In genomic region chr2:18077724-18078123, GRCh38 we compare ENCODE assay signal across 12 cellular contexts.
DNase-seq lines count a peak whose midpoint lies in the region; ATAC-seq lines count a peak whose summit lies in the region.
"Had no signal": no experiment of that assay in that cellular context is flagged by ENCODE, and none has a peak within 500 bp of the region (broad histone marks: within the 10 kb centered on the region; RNA-seq: fewer than 3 reads in every experiment).

No MANE protein-coding gene starts in this region.

- ATAC-seq in GM21786 (IDR thresholded peaks at IDR 0.05; ENCODE audit: unreplicated experiment) = no peak
- ATAC-seq: left lobe of liver had no signal

- DNase-seq in EL = peak; percentile 85
- DNase-seq in HS-5 (ENCODE audit: low read depth) = peak; percentile 57
- peak; percentile 79 for DNase-seq in SKM-1 treated with dmso at 0.1 percent for 144 hours (lab: John Stamatoyannopoulos, UW; ENCODE audit: unreplicated experiment)
- DNase-seq in glomerular visceral epithelial cell (ENCODE audit: extremely low spot score) = peak; percentile 76
- no peak for DNase-seq in NCI-H1930 (lab: John Stamatoyannopoulos, UW)
- no peak for DNase-seq in amygdala (lab: John Stamatoyannopoulos, UW)
- DNase-seq in mesenteric fat pad (ENCODE audit: low spot score) = no peak
- DNase-seq: activated naive CD4-positive, alpha-beta T cell treated with Interleukin-2 at 50 U/mL for 16 hours; Calu3; NCI-H1694 treated with DMSO at 0.1 percent for 48 hours had no signal

Comparison
In these comparisons a context has a peak if more than half of its experiments do, and no peak if none do; other contexts are left out.
1. DNase-seq: peak in EL (single experiment), HS-5 (single experiment), SKM-1 treated with dmso at 0.1 percent for 144 hours (single experiment) and glomerular visceral epithelial cell (single experiment); none in NCI-H1930 (0 of 2), amygdala (0 of 56) and mesenteric fat pad (single experiment).